Comparison of ENCODE assay signal across 14 cellular contexts in the genomic region with DNA sequence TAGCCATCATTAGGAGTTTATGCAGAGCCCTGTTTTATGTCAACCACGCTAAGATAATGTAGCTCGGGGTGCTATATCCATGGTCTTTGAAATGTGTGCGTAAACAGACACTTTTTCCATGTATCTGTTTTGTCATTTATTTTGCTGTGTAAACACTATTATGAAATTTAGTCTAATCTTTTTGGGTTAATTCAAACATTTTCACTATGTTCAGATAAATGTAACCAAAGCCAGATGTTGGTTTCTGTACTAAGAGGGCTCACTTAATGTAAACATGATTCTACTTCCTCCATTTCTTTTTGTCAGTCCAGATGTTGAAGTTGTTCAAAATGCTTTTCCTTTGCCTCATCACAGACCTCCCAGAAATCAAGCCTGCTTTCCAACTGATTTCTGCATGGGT.
"Had no signal": no experiment of that assay in that cellular context is flagged by ENCODE, and none has a peak within 500 bp of the region (broad histone marks: within the 10 kb centered on the region; RNA-seq: fewer than 3 reads in every experiment).

No MANE protein-coding gene starts in this region.

- ATAC-seq: foreskin keratinocyte; left cardiac atrium; left ventricle myocardium superior; mucosa of descending colon; naive thymus-derived CD8-positive, alpha-beta T cell; sciatic nerve had no signal

- H3K4me3 ChIP-seq: esophagus squamous epithelium, mucosa of descending colon had no signal

- H3K36me3 Mint-ChIP-seq: naive thymus-derived CD8-positive, alpha-beta T cell had no signal

- H3K4me3 Mint-ChIP-seq: naive thymus-derived CD8-positive, alpha-beta T cell; neural crest cell had no signal

- DNase-seq: effector memory CD4-positive, alpha-beta T cell; esophagus squamous epithelium; foreskin keratinocyte; kidney; left cardiac atrium; left ventricle myocardium superior; mucosa of descending colon; naive thymus-derived CD8-positive, alpha-beta T cell; posterior cingulate gyrus; stimulated activated CD4-positive, alpha-beta T cell treated with anti-CD3 and anti-CD28 coated beads, Interleukin-2, amount 100 ng/mL, for 24 hours; stimulated activated naive CD4-positive, alpha-beta T cell treated with Interleukin-2 at 50 U/mL for 16 hours; trophoblast cell had no signal

- H3K27me3 Mint-ChIP-seq: naive thymus-derived CD8-positive, alpha-beta T cell had no signal

- H3K4me1 Mint-ChIP-seq: naive thymus-derived CD8-positive, alpha-beta T cell; neural crest cell had no signal

- H3K27ac Mint-ChIP-seq: naive thymus-derived CD8-positive, alpha-beta T cell had no signal

- FAIRE-seq: kidney had no signal
